1 cellular context compared by ENCODE assay signal in genomic region chr16:84528317-84528716, GRCh38.
TF ChIP-seq lines count a peak whose summit lies in the region.

No MANE protein-coding gene starts in this region.

TF ChIP-seq in IMR-90, 13 proteins besides CTCF, POLR2A, EP300 and RAD21 (continued from another document):
- no peak for TF ChIP-seq BHLHE40 (IDR thresholded peaks at IDR 0.05; ENCODE audit: low read depth, low read length)
- TF ChIP-seq, protein P1, sequence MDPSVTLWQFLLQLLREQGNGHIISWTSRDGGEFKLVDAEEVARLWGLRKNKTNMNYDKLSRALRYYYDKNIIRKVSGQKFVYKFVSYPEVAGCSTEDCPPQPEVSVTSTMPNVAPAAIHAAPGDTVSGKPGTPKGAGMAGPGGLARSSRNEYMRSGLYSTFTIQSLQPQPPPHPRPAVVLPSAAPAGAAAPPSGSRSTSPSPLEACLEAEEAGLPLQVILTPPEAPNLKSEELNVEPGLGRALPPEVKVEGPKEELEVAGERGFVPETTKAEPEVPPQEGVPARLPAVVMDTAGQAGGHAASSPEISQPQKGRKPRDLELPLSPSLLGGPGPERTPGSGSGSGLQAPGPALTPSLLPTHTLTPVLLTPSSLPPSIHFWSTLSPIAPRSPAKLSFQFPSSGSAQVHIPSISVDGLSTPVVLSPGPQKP (IDR thresholded peaks at IDR 0.05; ENCODE audit: borderline replicate concordance, low read depth, low read length) = no peak
- no peak for TF ChIP-seq MAZ (IDR thresholded peaks at IDR 0.05; ENCODE audit: borderline replicate concordance, low read depth, low read length)
- TF ChIP-seq CEBPB (IDR thresholded peaks at IDR 0.05; ENCODE audit: low read depth, low read length) = no peak
- TF ChIP-seq MXI1 (IDR thresholded peaks at IDR 0.05; ENCODE audit: borderline replicate concordance, low read depth, low read length) = no peak
